In genomic region chr2:149320362-149320761, GRCh38 we compare ENCODE assay signal across 2 cellular contexts.
TF ChIP-seq lines count a peak whose summit lies in the region.

No MANE protein-coding gene starts in this region.

TF ChIP-seq in HEK293, 187 proteins besides CTCF, POLR2A, EP300 and RAD21:
- TF ChIP-seq ZNF202 (tag by site-specific recombination; IDR thresholded peaks at IDR 0.05; ENCODE audit: borderline replicate concordance) (0 out of 2 replicates have a peak, but pooled peaks have one; percentile 6), YY1 (tag by site-specific recombination; IDR thresholded peaks at IDR 0.05) (no peak), PBX3 (CRISPR knock-in tag; IDR thresholded peaks at IDR 0.05) (no peak)
TF ChIP-seq in HEK293: peak in this region for 1.

TF ChIP-seq in H1, 55 proteins besides CTCF, POLR2A, EP300 and RAD21:
- TF ChIP-seq POU5F1 (IDR thresholded peaks at IDR 0.05; ENCODE audit: low read depth, low read length) = no peak
- TF ChIP-seq BCL11A (IDR thresholded peaks at IDR 0.05; ENCODE audit: low read depth in 2 of 2, low read length in 2 of 2) = no peak
- TF ChIP-seq TAF1 (IDR thresholded peaks at IDR 0.05; ENCODE audit: low read depth, low read length) = no peak
- no peak for TF ChIP-seq RBBP5 (IDR thresholded peaks at IDR 0.05; ENCODE audit: borderline replicate concordance, low read depth, low read length)
- no peak for TF ChIP-seq E2F6 (IDR thresholded peaks at IDR 0.05)
- TF ChIP-seq JUND (IDR thresholded peaks at IDR 0.05; ENCODE audit: low read length) = no peak
- TF ChIP-seq PHF8 (conservative IDR thresholded peaks at IDR 0.05; ENCODE audit: low read depth, low read length) = no peak
- no peak for TF ChIP-seq SP2 (IDR thresholded peaks at IDR 0.05; ENCODE audit: low read length)
- TF ChIP-seq RXRA (IDR thresholded peaks at IDR 0.05; ENCODE audit: insufficient read depth, low read depth, low read length) = no peak
- no peak for TF ChIP-seq CHD1 (IDR thresholded peaks at IDR 0.05; ENCODE audit: low read depth, low read length)
- no peak for TF ChIP-seq YY1 (IDR thresholded peaks at IDR 0.05; ENCODE audit: low read depth, low read length)
- no peak for TF ChIP-seq MAFK (IDR thresholded peaks at IDR 0.05; ENCODE audit: low read depth, low read length)
- TF ChIP-seq CHD2 (IDR thresholded peaks at IDR 0.05; ENCODE audit: low read length) = no peak
- TF ChIP-seq SRF (IDR thresholded peaks at IDR 0.05; ENCODE audit: low read depth, low read length) = no peak
- no peak for TF ChIP-seq EGR1 (IDR thresholded peaks at IDR 0.05; ENCODE audit: borderline replicate concordance, low read depth, low read length)
- no peak for TF ChIP-seq RNF2 (IDR thresholded peaks at IDR 0.05; ENCODE audit: borderline replicate concordance, low read depth, low read length, missing control alignments, poor library complexity, severe bottlenecking)
TF ChIP-seq in H1: peak in this region for 0.
